19 cellular contexts compared by ENCODE assay signal in genomic region chr15:35038655-35039534, GRCh38. TPM values are rescaled to one million over a fixed set of nuclear protein-coding genes. Genes with fewer than 3 reads are reported as not detected.
DNase-seq lines count a peak whose midpoint lies in the region; FAIRE-seq and TF ChIP-seq lines count a peak whose summit lies in the region.
"Had no signal": no experiment of that assay in that cellular context is flagged by ENCODE, and none has a peak within 500 bp of the region (broad histone marks: within the 10 kb centered on the region; RNA-seq: fewer than 3 reads in every experiment).

No MANE protein-coding gene starts in this region.

- H3K4me1 Mint-ChIP-seq in endodermal cell (peaks cover 7% of the 10 kb centered on the region), osteocyte (ENCODE audit: unreplicated experiment) (peaks cover 8% of the 10 kb centered on the region)
- H3K4me1 Mint-ChIP-seq: T-cell had no signal

- H3K9ac ChIP-seq in endodermal cell (ENCODE audit: extremely low read depth, low read length, poor library complexity, severe bottlenecking) = no peak overlapping the region

- no peaks in the 10 kb centered on the region for H3K27me3 Mint-ChIP-seq in endodermal cell (ENCODE audit: insufficient read depth)
- no peaks in the 10 kb centered on the region for H3K27me3 Mint-ChIP-seq in osteocyte (ENCODE audit: unreplicated experiment)
- H3K27me3 Mint-ChIP-seq: activated CD4-positive, alpha-beta T cell treated with anti-CD3 and anti-CD28 coated beads for 36 hours; naive B cell had no signal

- WGBS in endodermal cell (ENCODE audit: insufficient coverage in 1 of 2, insufficient read length in 1 of 2), 2 experiments = 60 to 81% methylated on average over 1 to 6 of the region's 6 CpGs

- no peak overlapping the region for H3K4me3 ChIP-seq in endodermal cell (ENCODE audit: low read length)
- H3K4me3 ChIP-seq: MG63, right lobe of liver had no signal

- no peaks in the 10 kb centered on the region for H3K9me3 ChIP-seq in endodermal cell (ENCODE audit: control insufficient read depth, low read length)
- H3K9me3 ChIP-seq: MG63, right lobe of liver had no signal

- peak; percentile 78 for FAIRE-seq in G401.6 (lab: Jason Lieb, UNC)

- no peaks in the 10 kb centered on the region for H3K9me3 Mint-ChIP-seq in endodermal cell
- H3K9me3 Mint-ChIP-seq in osteocyte (ENCODE audit: unreplicated experiment) = no peaks in the 10 kb centered on the region
- H3K9me3 Mint-ChIP-seq: activated T-cell treated with anti-CD3 and anti-CD28 coated beads, Interleukin-2, amount 50 U/mL, for 72 hours; naive B cell; T-cell had no signal

- H3K4me3 Mint-ChIP-seq in endodermal cell (no peak overlapping the region), osteocyte (ENCODE audit: unreplicated experiment) (no peak overlapping the region)
- H3K4me3 Mint-ChIP-seq: activated CD4-positive, alpha-beta T cell treated with anti-CD3 and anti-CD28 coated beads for 36 hours; activated T-cell treated with anti-CD3 and anti-CD28 coated beads, Interleukin-2, amount 50 U/mL, for 72 hours; CD4-positive, CD25-positive, alpha-beta regulatory T cell; naive B cell; T-cell had no signal

- H3K4me1 ChIP-seq in endodermal cell (ENCODE audit: control insufficient read depth, insufficient read depth, low read length) = no peaks in the 10 kb centered on the region
- H3K4me1 ChIP-seq: right lobe of liver had no signal

- no peak overlapping the region for H3K27ac ChIP-seq in endodermal cell (ENCODE audit: low read depth, low read length)
- H3K27ac ChIP-seq: right lobe of liver had no signal

- DNase-seq in OCI-M1 (lab: John Stamatoyannopoulos, UW) (peak; percentile 15), endodermal cell (no peak), osteocyte (ENCODE audit: extremely low spot score, unreplicated experiment) (no peak), iPS-NIHi11 (ENCODE audit: low spot score) (no peak), putamen (ENCODE audit: low spot score) (no peak), DMS53 treated with DMSO at 0.1 percent for 48 hours (lab: John Stamatoyannopoulos, UW; ENCODE audit: unreplicated experiment) (no peak)
- no peak for DNase-seq in activated CD4-positive, alpha-beta T cell treated with anti-CD3 and anti-CD28 coated beads for 4 hours
- DNase-seq: activated CD4-positive, alpha-beta T cell treated with anti-CD3 and anti-CD28 coated beads for 36 hours; activated T-cell treated with anti-CD3 and anti-CD28 coated beads, Interleukin-2, amount 50 U/mL, for 72 hours; amniotic stem cell; CD4-positive, CD25-positive, alpha-beta regulatory T cell; MG63; naive B cell; NCI-H345; right lobe of liver; stimulated activated naive CD4-positive, alpha-beta T cell; T-cell had no signal

- peak overlapping the region; percentile 56 for H3K27ac Mint-ChIP-seq in endodermal cell
- peak overlapping the region; percentile 66 for H3K27ac Mint-ChIP-seq in osteocyte (ENCODE audit: unreplicated experiment)
- H3K27ac Mint-ChIP-seq: activated CD4-positive, alpha-beta T cell treated with anti-CD3 and anti-CD28 coated beads for 36 hours; activated T-cell treated with anti-CD3 and anti-CD28 coated beads, Interleukin-2, amount 50 U/mL, for 72 hours; CD4-positive, CD25-positive, alpha-beta regulatory T cell; naive B cell; T-cell had no signal

- no peaks in the 10 kb centered on the region for H3K27me3 ChIP-seq in endodermal cell (ENCODE audit: control insufficient read depth, insufficient read depth, low read length, poor library complexity, severe bottlenecking)
- H3K27me3 ChIP-seq: MG63, right lobe of liver had no signal

- TF ChIP-seq CTCF in endodermal cell (conservative IDR thresholded peaks at IDR 0.05) (no peak), osteocyte (IDR thresholded peaks at IDR 0.05) (no peak)

- H3K36me3 ChIP-seq in endodermal cell (ENCODE audit: control insufficient read depth, insufficient read depth, low read length) = no peaks in the 10 kb centered on the region
- H3K36me3 ChIP-seq: MG63, right lobe of liver had no signal

- no peaks in the 10 kb centered on the region for H3K36me3 Mint-ChIP-seq in endodermal cell (ENCODE audit: low read depth)
- H3K36me3 Mint-ChIP-seq in osteocyte (ENCODE audit: unreplicated experiment) = no peaks in the 10 kb centered on the region
- H3K36me3 Mint-ChIP-seq: CD4-positive, CD25-positive, alpha-beta regulatory T cell; naive B cell; T-cell had no signal

RNA-seq across cellular contexts. Expression of gene NANOGP8, which starts 46.2 kb away (rescaled TPM):
- total RNA-seq in endodermal cell (10 to 100 TPM in 1 of 2 donors, 1 to 10 TPM in 1; 1.5 to 47.2 TPM), osteocyte (0.54 TPM in 1 of 2 replicates, not detected in the other)
- polyA plus RNA-seq in endodermal cell (2013, experiment 1 of 2) = 9.1 TPM
- 4.6 TPM for polyA plus RNA-seq in endodermal cell (2013, experiment 2 of 2)
- total RNA-seq: activated CD4-positive, alpha-beta T cell treated with anti-CD3 and anti-CD28 coated beads for 36 hours; activated T-cell treated with anti-CD3 and anti-CD28 coated beads, Interleukin-2, amount 50 U/mL, for 72 hours; CD4-positive, CD25-positive, alpha-beta regulatory T cell; Daoy had no signal
- polyA plus RNA-seq: CD4-positive, CD25-positive, alpha-beta regulatory T cell had no signal

RNA-seq across cellular contexts. Expression of gene ZNF770, which starts 50.8 kb away (rescaled TPM):
- total RNA-seq in endodermal cell (10 to 100 TPM; 52.3 to 86.1 TPM), osteocyte (34.7 and 36.9 TPM in 2 replicates)
- polyA plus RNA-seq in endodermal cell (2013, experiment 1 of 2) = 35.7 TPM
- 36.2 TPM for polyA plus RNA-seq in endodermal cell (2013, experiment 2 of 2)
